Comparison of ENCODE assay signal across 8 cellular contexts in genomic region chr2:7118606-7119503, GRCh38.
DNase-seq lines count a peak whose midpoint lies in the region; ATAC-seq and TF ChIP-seq lines count a peak whose summit lies in the region.

No MANE protein-coding gene starts in this region.

- TF ChIP-seq CTCF in AG09309 (IDR thresholded peaks at IDR 0.05; ENCODE audit: control insufficient read depth, insufficient read depth, low read depth, low read length, missing control alignments) (peak; percentile 51), GM13977 (IDR thresholded peaks at IDR 0.05; ENCODE audit: extremely low read depth, insufficient read depth, missing control alignments) (peak; percentile 29), epithelial cell of proximal tubule (conservative IDR thresholded peaks at IDR 0.05; ENCODE audit: low read depth, low read length) (peak; percentile 67)

- no peak for ATAC-seq in GM19351 (IDR thresholded peaks at IDR 0.05; ENCODE audit: unreplicated experiment)

- no peak for DNase-seq in AG09309 (ENCODE audit: low read depth)
- peak; percentile 38 for DNase-seq in GM13977 (ENCODE audit: low spot score)
- DNase-seq in OCI-M1 (lab: John Stamatoyannopoulos, UW) = peak; percentile 33
- DNase-seq in epithelial cell of proximal tubule (ENCODE audit: low read depth) = no peak
- DNase-seq in renal cortical epithelial cell (ENCODE audit: low read depth) = peak; percentile 16
- DNase-seq in COR-L47 (lab: John Stamatoyannopoulos, UW) = no peak
- DNase-seq in SKM-1 (lab: John Stamatoyannopoulos, UW; ENCODE audit: unreplicated experiment) = no peak

- H3K4me3 ChIP-seq in AG09309 (ENCODE audit: control insufficient read depth, low read depth, low read length) (no peak overlapping the region), epithelial cell of proximal tubule (ENCODE audit: low read depth, low read length) (no peak overlapping the region)

- in situ Hi-C loops in GM13977 (cut with MboI; ENCODE audit: low pct_unique_long_range_greater_than_20kb, low sequenced_read_pairs, unreplicated experiment) = no loop called here

Comparison
In these comparisons a context has a peak if more than half of its experiments do, and no peak if none do; other contexts are left out.
1. DNase-seq: peak in GM13977 (single experiment), OCI-M1 (single experiment) and renal cortical epithelial cell (single experiment); none in AG09309 (single experiment), epithelial cell of proximal tubule (single experiment), COR-L47 (single experiment) and SKM-1 (single experiment).
2. Peak in every context shown above with its lines, with median percentiles within 50 percentile points of each other: CTCF ChIP-seq.